Comparison of ENCODE assay signal across 13 cellular contexts in the genomic region with DNA sequence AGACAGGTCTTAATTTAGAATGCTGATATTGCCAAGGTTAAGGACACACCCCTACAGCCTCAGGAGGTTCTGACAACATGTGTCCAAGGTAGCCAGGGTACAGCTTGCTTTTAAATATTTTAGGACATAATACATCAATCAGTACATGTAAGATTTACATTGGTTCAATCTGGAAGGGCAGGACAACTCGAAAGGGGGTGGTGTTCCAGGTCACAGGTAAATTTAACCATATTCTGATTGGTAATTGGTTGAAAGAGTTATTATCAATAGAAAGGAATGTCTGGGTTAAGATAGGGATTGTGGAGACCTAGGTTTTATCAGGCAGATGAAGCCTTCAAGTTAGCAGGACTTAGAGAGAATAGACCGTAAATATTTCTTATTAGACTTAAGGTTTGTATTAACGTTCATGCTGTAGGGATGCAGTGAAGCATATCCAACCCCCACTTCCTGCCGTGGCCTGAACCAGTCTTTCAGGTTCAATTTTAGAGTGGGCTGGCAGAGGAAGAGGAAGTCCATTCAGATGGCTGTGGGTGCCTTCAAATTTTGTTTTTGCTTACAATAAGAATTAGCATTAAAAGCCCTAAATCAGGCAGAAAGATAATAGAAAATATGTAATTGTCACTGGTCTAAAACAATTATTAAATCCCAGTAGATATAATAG.
A peak's percentile ranks its signal among the peaks of the same experiment; 100 is the strongest.
DNase-seq lines count a peak whose midpoint lies in the region; ATAC-seq and FAIRE-seq lines count a peak whose summit lies in the region.
"Had no signal": no experiment of that assay in that cellular context is flagged by ENCODE, and none has a peak within 500 bp of the region (broad histone marks: within the 10 kb centered on the region; RNA-seq: fewer than 3 reads in every experiment).

No MANE protein-coding gene starts in this region.

- H2AK5ac ChIP-seq in neuronal stem cell (ENCODE audit: low read depth, low read length), result no peak overlapping the region

- no CpG with 5 or more reads among the region's 4 CpGs for WGBS in neuronal stem cell (ENCODE audit: extremely low coverage in 2 of 2, insufficient read length in 2 of 2, insufficient replicate concordance in 1 of 2), 2 donors

- ATAC-seq in HG02610 (IDR thresholded peaks at IDR 0.05; ENCODE audit: unreplicated experiment) (peak; percentile 97), HG03521 (IDR thresholded peaks at IDR 0.05; ENCODE audit: unreplicated experiment) (peak; percentile 99)

- H3K27me3 ChIP-seq in neuronal stem cell (ENCODE audit: control insufficient read depth in 3 of 3, insufficient read depth in 3 of 3, low read depth in 1 of 3, low read length in 3 of 3), result no peaks in the 10 kb centered on the region

- H3K9ac ChIP-seq in neuronal stem cell (ENCODE audit: low read depth, low read length, poor library complexity), result no peak overlapping the region

- no peak overlapping the region for H3K18ac ChIP-seq in neuronal stem cell (ENCODE audit: low read length)

- no peak overlapping the region for H3K4me3 ChIP-seq in neuronal stem cell (ENCODE audit: low read length in 2 of 2)

- H2BK12ac ChIP-seq in neuronal stem cell (ENCODE audit: low read length), result no peak overlapping the region

- H3K27ac ChIP-seq in neuronal stem cell (replicated peaks; ENCODE audit: low read length), result no peak overlapping the region
- H3K27ac ChIP-seq: 22Rv1 had no signal

- no peak overlapping the region for H4K91ac ChIP-seq in neuronal stem cell (ENCODE audit: low read depth, low read length, poor library complexity)

- H3K23ac ChIP-seq in neuronal stem cell (ENCODE audit: low read depth, low read length, poor library complexity), result no peak overlapping the region

- FAIRE-seq in HTR-8/SVneo (lab: Jason Lieb, UNC), result no peak

- no peak overlapping the region for H2BK15ac ChIP-seq in neuronal stem cell (ENCODE audit: low read length)

- DNase-seq in DMS53 (lab: John Stamatoyannopoulos, UW) (peak; percentile 71), DMS53 treated with DMSO at 0.1 percent for 48 hours (lab: John Stamatoyannopoulos, UW; ENCODE audit: unreplicated experiment) (no peak), neuronal stem cell (ENCODE audit: low spot score) (no peak), AML-193 (lab: John Stamatoyannopoulos, UW) (no peak), HTR-8/SVneo (ENCODE audit: insufficient read length, low spot score) (no peak)
- no peak for DNase-seq in activated CD8-positive, alpha-beta memory T cell treated with anti-CD3 and anti-CD28 coated beads, Interleukin-2, amount 50 U/mL, for 48 hours
- DNase-seq: activated effector memory CD4-positive, alpha-beta T cell treated with anti-CD3 and anti-CD28 coated beads, Interleukin-2, amount 50 U/mL, for 16 hours; islet precursor cell; NCI-H1048; T-helper 1 cell had no signal

- no peak overlapping the region for H2BK120ac ChIP-seq in neuronal stem cell (ENCODE audit: low read depth, low read length)

- H3K9me3 ChIP-seq in neuronal stem cell (replicated peaks in 1 of 2; ENCODE audit: control insufficient read depth in 2 of 2, insufficient read depth in 1 of 2, low read depth in 1 of 2, low read length in 2 of 2), result no peaks in the 10 kb centered on the region

- no peak overlapping the region for H3K4ac ChIP-seq in neuronal stem cell (ENCODE audit: low read length)

- no peak overlapping the region for H3K4me2 ChIP-seq in neuronal stem cell (ENCODE audit: insufficient read depth, low read length, poor library complexity, severe bottlenecking)

- H3K79me1 ChIP-seq in neuronal stem cell (ENCODE audit: low read depth, low read length), result no peaks in the 10 kb centered on the region

- H3K36me3 ChIP-seq in neuronal stem cell (replicated peaks in 1 of 2; ENCODE audit: control insufficient read depth in 2 of 2, insufficient read depth in 2 of 2, low read length in 2 of 2), result no peaks in the 10 kb centered on the region

- H2BK5ac ChIP-seq in neuronal stem cell (ENCODE audit: low read length), result no peak overlapping the region

- no peak overlapping the region for H3K14ac ChIP-seq in neuronal stem cell (ENCODE audit: low read length)

- H4K8ac ChIP-seq in neuronal stem cell (ENCODE audit: low read depth, low read length), result no peak overlapping the region

- no peaks in the 10 kb centered on the region for H3K4me1 ChIP-seq in neuronal stem cell (ENCODE audit: control insufficient read depth in 2 of 2, insufficient read depth in 1 of 2, low read depth in 1 of 2, low read length in 2 of 2)

- peak overlapping the region; percentile 30 for H2AFZ ChIP-seq in neuronal stem cell (ENCODE audit: low read length)
